25 cellular contexts compared by ENCODE assay signal in genomic region chr9:87490225-87490624, GRCh38.
"Had no signal": no experiment of that assay in that cellular context is flagged by ENCODE, and none has a peak within 500 bp of the region (broad histone marks: within the 10 kb centered on the region; RNA-seq: fewer than 3 reads in every experiment).

No MANE protein-coding gene starts in this region.

- H3K9me3 ChIP-seq: ovary, psoas muscle, right lobe of liver, sigmoid colon, stomach, thoracic aorta, thyroid gland, tibial nerve, upper lobe of left lung, vagina had no signal

- H2AFZ ChIP-seq: neural progenitor cell, parathyroid adenoma had no signal

- H3K27ac ChIP-seq: neural progenitor cell, ovary, parathyroid adenoma, psoas muscle, right lobe of liver, sigmoid colon, stomach, thoracic aorta, thyroid gland, tibial nerve, upper lobe of left lung, vagina had no signal

- H3K27me3 ChIP-seq: neural progenitor cell, ovary, right lobe of liver, sigmoid colon, stomach, thyroid gland, tibial nerve, upper lobe of left lung, vagina had no signal

- DNase-seq: occipital lobe; ovary; posterior cingulate gyrus; psoas muscle; right cardiac atrium; right lobe of liver; sigmoid colon; small intestine; stimulated activated CD4-positive, alpha-beta T cell treated with anti-CD3 and anti-CD28 coated beads, Interleukin-15, amount 100 ng/mL, for 24 hours; stimulated activated CD4-positive, alpha-beta T cell treated with anti-CD3 and anti-CD28 coated beads, Interleukin-2, amount 100 ng/mL, for 24 hours; stimulated activated CD4-positive, alpha-beta T cell treated with anti-CD3 and anti-CD28 coated beads, Interleukin-2, amount 100 ng/mL, for 48 hours; stimulated activated CD4-positive, alpha-beta T cell treated with anti-CD3 and anti-CD28 coated beads, Interleukin-4, amount 100 ng/mL, for 24 hours; stimulated activated naive B cell treated with anti-CD40 and anti-IgM and Interleukin-4, amounts not matched to agents 10 μg/mL and 1 μg/mL and 100 μg/mL, for 72 hours; stimulated activated naive CD4-positive, alpha-beta T cell treated with Interleukin-2 at 50 U/mL for 16 hours; stomach; thyroid gland; trophoblast cell; upper lobe of left lung had no signal

- H3K36me3 ChIP-seq: neural progenitor cell, ovary, right lobe of liver, sigmoid colon, stomach, thoracic aorta, thyroid gland, tibial nerve, upper lobe of left lung, vagina had no signal

- H3K4me1 ChIP-seq: neural progenitor cell, parathyroid adenoma, psoas muscle, right lobe of liver, sigmoid colon, stomach, thyroid gland, tibial nerve, upper lobe of left lung, vagina had no signal

- H3K79me2 ChIP-seq: parathyroid adenoma had no signal

- H3K4me3 ChIP-seq: neural progenitor cell, ovary, psoas muscle, right lobe of liver, sigmoid colon, stomach, thoracic aorta, thyroid gland, tibial nerve, upper lobe of left lung, vagina had no signal

- ATAC-seq: psoas muscle; right cardiac atrium; right lobe of liver; stimulated activated effector memory CD8-positive, alpha-beta T cell treated with anti-CD3 and anti-CD28 coated beads, Interleukin-12 subunit alpha, Interleukin-12 subunit beta, amount 100 ng/mL, for 72 hours; stimulated activated naive B cell treated with anti-CD40 and anti-IgM and Interleukin-4, amounts not matched to agents 10 μg/mL and 1 μg/mL and 100 μg/mL, for 72 hours had no signal

- H3K9ac ChIP-seq: neural progenitor cell, parathyroid adenoma had no signal

- H3K4me2 ChIP-seq: neural progenitor cell had no signal

- FAIRE-seq: small intestine, urothelium cell line had no signal
